ENCODE assay signal across 21 cellular contexts in genomic region chr5:127700237-127700766, GRCh38. TPM values are rescaled to one million over a fixed set of nuclear protein-coding genes. Genes with fewer than 3 reads are reported as not detected.
"Had no signal": no experiment of that assay in that cellular context is flagged by ENCODE, and none has a peak within 500 bp of the region (broad histone marks: within the 10 kb centered on the region; RNA-seq: fewer than 3 reads in every experiment).

No MANE protein-coding gene starts in this region.

- H3K27me3 Mint-ChIP-seq: stimulated activated naive CD8-positive, alpha-beta T cell treated with anti-CD3 and anti-CD28 coated beads, Interleukin-15, amount 100 ng/mL, for 72 hours; type B pancreatic cell had no signal

- H3K36me3 Mint-ChIP-seq: naive thymus-derived CD8-positive, alpha-beta T cell; T-cell; type B pancreatic cell had no signal

- H3K9me3 Mint-ChIP-seq: activated naive CD4-positive, alpha-beta T cell treated with anti-CD3 and anti-CD28 coated beads for 36 hours; activated naive CD8-positive, alpha-beta T cell treated with anti-CD3 and anti-CD28 coated beads, Interleukin-2, amount 50 U/mL, for 24 hours; activated T-helper 17 cell treated with anti-CD3 and anti-CD28 coated beads, Interleukin-2, amount 50 U/mL, for 72 hours; naive thymus-derived CD8-positive, alpha-beta T cell; stimulated activated naive CD8-positive, alpha-beta T cell treated with anti-CD3 and anti-CD28 coated beads, Interleukin-15, amount 100 ng/mL, for 72 hours; T-cell; type B pancreatic cell had no signal

- ATAC-seq: activated naive CD8-positive, alpha-beta T cell treated with anti-CD3 and anti-CD28 coated beads, Interleukin-2, amount 50 U/mL, for 24 hours; activated T-helper 17 cell treated with anti-CD3 and anti-CD28 coated beads, Interleukin-2, amount 50 U/mL, for 72 hours; naive thymus-derived CD8-positive, alpha-beta T cell; psoas muscle; right lobe of liver; stimulated activated naive CD8-positive, alpha-beta T cell treated with anti-CD3 and anti-CD28 coated beads, Interleukin-15, amount 100 ng/mL, for 72 hours; T-cell had no signal

- H3K4me3 Mint-ChIP-seq: activated naive CD4-positive, alpha-beta T cell treated with anti-CD3 and anti-CD28 coated beads for 36 hours; activated naive CD8-positive, alpha-beta T cell treated with anti-CD3 and anti-CD28 coated beads, Interleukin-2, amount 50 U/mL, for 24 hours; activated T-helper 17 cell treated with anti-CD3 and anti-CD28 coated beads, Interleukin-2, amount 50 U/mL, for 72 hours; naive thymus-derived CD8-positive, alpha-beta T cell; stimulated activated naive CD8-positive, alpha-beta T cell treated with anti-CD3 and anti-CD28 coated beads, Interleukin-15, amount 100 ng/mL, for 72 hours; T-cell; type B pancreatic cell had no signal

- H3K4me1 Mint-ChIP-seq: activated naive CD8-positive, alpha-beta T cell treated with anti-CD3 and anti-CD28 coated beads, Interleukin-2, amount 50 U/mL, for 24 hours; naive thymus-derived CD8-positive, alpha-beta T cell; stimulated activated naive CD8-positive, alpha-beta T cell treated with anti-CD3 and anti-CD28 coated beads, Interleukin-15, amount 100 ng/mL, for 72 hours; T-cell had no signal

- FAIRE-seq: keratinocyte had no signal

- H3K27ac Mint-ChIP-seq: activated naive CD4-positive, alpha-beta T cell treated with anti-CD3 and anti-CD28 coated beads for 36 hours; activated naive CD8-positive, alpha-beta T cell treated with anti-CD3 and anti-CD28 coated beads, Interleukin-2, amount 50 U/mL, for 24 hours; activated T-helper 17 cell treated with anti-CD3 and anti-CD28 coated beads, Interleukin-2, amount 50 U/mL, for 72 hours; naive thymus-derived CD8-positive, alpha-beta T cell; stimulated activated naive CD8-positive, alpha-beta T cell treated with anti-CD3 and anti-CD28 coated beads, Interleukin-15, amount 100 ng/mL, for 72 hours; T-cell; type B pancreatic cell had no signal

- DNase-seq: activated CD4-positive, alpha-beta T cell treated with anti-CD3 and anti-CD28 coated beads for 1 hour; activated CD4-positive, alpha-beta T cell treated with anti-CD3 and anti-CD28 coated beads, Interleukin-2, amount 50 U/mL, for 4 hours; activated naive CD4-positive, alpha-beta T cell treated with anti-CD3 and anti-CD28 coated beads for 36 hours; activated naive CD8-positive, alpha-beta T cell treated with anti-CD3 and anti-CD28 coated beads, Interleukin-2, amount 50 U/mL, for 24 hours; cerebellar nuclear complex; effector CD8-positive, alpha-beta T cell; left ventricle myocardium inferior; naive thymus-derived CD8-positive, alpha-beta T cell; occipital lobe; psoas muscle; right lobe of liver; spleen; stimulated activated naive CD8-positive, alpha-beta T cell treated with anti-CD3 and anti-CD28 coated beads, Interleukin-15, amount 100 ng/mL, for 72 hours; T-cell; T1000 had no signal

RNA-seq across cellular contexts. Expression of gene CCDC192, which starts 2.9 kb away (rescaled TPM):
- total RNA-seq: activated naive CD4-positive, alpha-beta T cell treated with anti-CD3 and anti-CD28 coated beads for 36 hours; activated T-helper 17 cell treated with anti-CD3 and anti-CD28 coated beads, Interleukin-2, amount 50 U/mL, for 72 hours; ascending aorta; left ventricle myocardium inferior; mucosa of gallbladder; naive thymus-derived CD8-positive, alpha-beta T cell; occipital lobe; right lobe of liver; spleen had no signal

RNA-seq across cellular contexts. Expression of gene CTXN3, which starts 51.4 kb away (rescaled TPM):
- total RNA-seq: activated naive CD4-positive, alpha-beta T cell treated with anti-CD3 and anti-CD28 coated beads for 36 hours; activated T-helper 17 cell treated with anti-CD3 and anti-CD28 coated beads, Interleukin-2, amount 50 U/mL, for 72 hours; ascending aorta; breast epithelium; left ventricle myocardium inferior; mucosa of gallbladder; naive thymus-derived CD8-positive, alpha-beta T cell; right lobe of liver; spleen; T-cell had no signal
